In genomic region chr17:73641779-73642580, GRCh38 we compare ENCODE assay signal across 10 cellular contexts. TPM values are rescaled to one million over a fixed set of nuclear protein-coding genes. Genes with fewer than 3 reads are reported as not detected.
DNase-seq lines count a peak whose midpoint lies in the region; ATAC-seq and TF ChIP-seq lines count a peak whose summit lies in the region.
"Had no signal": no experiment of that assay in that cellular context is flagged by ENCODE, and none has a peak within 500 bp of the region (broad histone marks: within the 10 kb centered on the region; RNA-seq: fewer than 3 reads in every experiment).

No MANE protein-coding gene starts in this region.

- peaks cover 34% of the 10 kb centered on the region for H3K4me1 ChIP-seq in suprapubic skin

- TF ChIP-seq POLR2A in suprapubic skin (IDR thresholded peaks at IDR 0.05) = no peak

- H3K4me1 Mint-ChIP-seq in activated T-cell treated with anti-CD3 and anti-CD28 coated beads, Interleukin-2, amount 50 U/mL, for 4 hours (ENCODE audit: low read depth) = peaks cover 20% of the 10 kb centered on the region

- no peak for TF ChIP-seq CTCF in epithelial cell of esophagus (IDR thresholded peaks at IDR 0.05; ENCODE audit: insufficient read depth, low read depth, low read length, missing control alignments)
- TF ChIP-seq CTCF in suprapubic skin (IDR thresholded peaks at IDR 0.05) = no peak

- TF ChIP-seq EP300 in suprapubic skin (IDR thresholded peaks at IDR 0.05) = no peak

- no peak for ATAC-seq in activated T-cell treated with anti-CD3 and anti-CD28 coated beads, Interleukin-2, amount 50 U/mL, for 4 hours
- no peak for ATAC-seq in HG03432 (IDR thresholded peaks at IDR 0.05; ENCODE audit: unreplicated experiment)
- no peak for ATAC-seq in GM19324 (IDR thresholded peaks at IDR 0.05; ENCODE audit: low FRiP score, unreplicated experiment)

- peaks cover 27% of the 10 kb centered on the region for H3K27me3 Mint-ChIP-seq in activated T-cell treated with anti-CD3 and anti-CD28 coated beads, Interleukin-2, amount 50 U/mL, for 4 hours (ENCODE audit: low read depth)

- peaks cover 73% of the 10 kb centered on the region for H3K27me3 ChIP-seq in suprapubic skin

- H3K4me3 ChIP-seq in epithelial cell of esophagus (ENCODE audit: low read length) = peak overlapping the region; percentile 65
- no peak overlapping the region for H3K4me3 ChIP-seq in suprapubic skin
- H3K4me3 ChIP-seq: SK-N-MC had no signal

- H3K4me3 Mint-ChIP-seq in activated T-cell treated with anti-CD3 and anti-CD28 coated beads, Interleukin-2, amount 50 U/mL, for 4 hours = peak overlapping the region; percentile 39

- no peak overlapping the region for H3K27ac ChIP-seq in suprapubic skin
- H3K27ac ChIP-seq: SK-N-MC had no signal

- H3K36me3 ChIP-seq in suprapubic skin = no peaks in the 10 kb centered on the region

- no peak for DNase-seq in activated T-cell treated with anti-CD3 and anti-CD28 coated beads, Interleukin-2, amount 50 U/mL, for 4 hours
- no peak for DNase-seq in activated T-cell treated with anti-CD3 and anti-CD28 coated beads, Interleukin-2, amount 50 U/mL, for 1 hour
- DNase-seq in NCI-H345 treated with DMSO at 0.1 percent for 48 hours (lab: John Stamatoyannopoulos, UW; ENCODE audit: unreplicated experiment) (peak; percentile 90), epithelial cell of esophagus (ENCODE audit: low read depth) (no peak), suprapubic skin (ENCODE audit: low spot score in 2 of 2) (peak; percentile 45 to 60), cerebellar cortex (ENCODE audit: low spot score) (no peak)
- DNase-seq: AML-193 had no signal

- no peaks in the 10 kb centered on the region for H3K9me3 Mint-ChIP-seq in activated T-cell treated with anti-CD3 and anti-CD28 coated beads, Interleukin-2, amount 50 U/mL, for 4 hours

- H3K36me3 Mint-ChIP-seq in activated T-cell treated with anti-CD3 and anti-CD28 coated beads, Interleukin-2, amount 50 U/mL, for 4 hours (ENCODE audit: insufficient read depth) = no peaks in the 10 kb centered on the region

- no peaks in the 10 kb centered on the region for H3K9me3 ChIP-seq in suprapubic skin

- WGBS in suprapubic skin = 76% methylated on average over 12 of the region's 12 CpGs

RNA-seq across cellular contexts. Expression of gene SDK2, which starts 2.3 kb away (rescaled TPM):
- under 1 TPM; 0.08 to 0.20 (median 0.08) TPM for total RNA-seq in activated T-cell treated with anti-CD3 and anti-CD28 coated beads, Interleukin-2, amount 50 U/mL, for 4 hours
- 1 to 10 TPM; 1.4 to 6.8 (median 3.3) TPM for total RNA-seq in suprapubic skin

Comparison
In these comparisons a context has a peak if more than half of its experiments do, and no peak if none do; other contexts are left out.
1. DNase-seq: peak in NCI-H345 treated with DMSO at 0.1 percent for 48 hours (single experiment) and suprapubic skin (2 of 2); none in activated T-cell treated with anti-CD3 and anti-CD28 coated beads, Interleukin-2, amount 50 U/mL, for 4 hours (single experiment), activated T-cell treated with anti-CD3 and anti-CD28 coated beads, Interleukin-2, amount 50 U/mL, for 1 hour (single experiment), epithelial cell of esophagus (single experiment) and cerebellar cortex (single experiment).